Comparison of ENCODE assay signal across 1 cellular context in the genomic region with DNA sequence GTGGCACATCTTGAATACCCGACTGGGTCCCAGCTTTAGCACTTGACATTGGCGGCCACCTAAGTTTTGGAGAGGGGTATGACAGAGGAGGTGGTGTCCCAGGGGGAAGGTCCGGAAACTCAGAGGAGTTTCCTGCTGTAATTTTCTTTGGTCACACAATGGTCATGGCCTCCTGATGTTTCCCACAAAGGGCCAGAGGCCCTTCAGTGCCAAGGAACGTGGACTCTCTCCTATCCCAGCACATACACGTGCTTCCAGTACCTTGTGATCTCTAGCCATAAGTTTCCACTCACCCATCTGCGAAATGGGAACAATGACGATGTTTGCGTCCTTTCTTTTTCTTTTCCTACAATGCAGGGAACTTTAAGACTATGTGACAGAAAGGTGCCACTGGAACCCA.
TF ChIP-seq lines count a peak whose summit lies in the region.

No MANE protein-coding gene starts in this region.

TF ChIP-seq in IMR-90, 13 proteins besides CTCF, POLR2A, EP300 and RAD21:
- TF ChIP-seq, protein P1, sequence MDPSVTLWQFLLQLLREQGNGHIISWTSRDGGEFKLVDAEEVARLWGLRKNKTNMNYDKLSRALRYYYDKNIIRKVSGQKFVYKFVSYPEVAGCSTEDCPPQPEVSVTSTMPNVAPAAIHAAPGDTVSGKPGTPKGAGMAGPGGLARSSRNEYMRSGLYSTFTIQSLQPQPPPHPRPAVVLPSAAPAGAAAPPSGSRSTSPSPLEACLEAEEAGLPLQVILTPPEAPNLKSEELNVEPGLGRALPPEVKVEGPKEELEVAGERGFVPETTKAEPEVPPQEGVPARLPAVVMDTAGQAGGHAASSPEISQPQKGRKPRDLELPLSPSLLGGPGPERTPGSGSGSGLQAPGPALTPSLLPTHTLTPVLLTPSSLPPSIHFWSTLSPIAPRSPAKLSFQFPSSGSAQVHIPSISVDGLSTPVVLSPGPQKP (IDR thresholded peaks at IDR 0.05; ENCODE audit: borderline replicate concordance, low read depth, low read length), result no peak
- TF ChIP-seq RCOR1 (IDR thresholded peaks at IDR 0.05; ENCODE audit: insufficient replicate concordance, low read length) (no peak), MAFK (IDR thresholded peaks at IDR 0.05; ENCODE audit: low read depth, low read length) (no peak), CEBPB (IDR thresholded peaks at IDR 0.05; ENCODE audit: low read depth, low read length) (no peak)
- TF ChIP-seq, protein P2, sequence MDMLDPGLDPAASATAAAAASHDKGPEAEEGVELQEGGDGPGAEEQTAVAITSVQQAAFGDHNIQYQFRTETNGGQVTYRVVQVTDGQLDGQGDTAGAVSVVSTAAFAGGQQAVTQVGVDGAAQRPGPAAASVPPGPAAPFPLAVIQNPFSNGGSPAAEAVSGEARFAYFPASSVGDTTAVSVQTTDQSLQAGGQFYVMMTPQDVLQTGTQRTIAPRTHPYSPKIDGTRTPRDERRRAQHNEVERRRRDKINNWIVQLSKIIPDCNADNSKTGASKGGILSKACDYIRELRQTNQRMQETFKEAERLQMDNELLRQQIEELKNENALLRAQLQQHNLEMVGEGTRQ (IDR thresholded peaks at IDR 0.05; ENCODE audit: low read depth, low read length), result no peak
